ENCODE assay signal across 8 cellular contexts in genomic region chr6:166588691-166589333, GRCh38. TPM values are rescaled to one million over a fixed set of nuclear protein-coding genes. Genes with fewer than 3 reads are reported as not detected.
A peak's percentile ranks its signal among the peaks of the same experiment; 100 is the strongest.
DNase-seq lines count a peak whose midpoint lies in the region; ATAC-seq and TF ChIP-seq lines count a peak whose summit lies in the region.

No MANE protein-coding gene starts in this region.

- TF ChIP-seq CTCF in RWPE2 (IDR thresholded peaks at IDR 0.05; ENCODE audit: poor library complexity, severe bottlenecking): no peak
- TF ChIP-seq CTCF in lower lobe of right lung (IDR thresholded peaks at IDR 0.05): no peak

- H3K36me3 ChIP-seq in RWPE2 (ENCODE audit: low read depth): no peaks in the 10 kb centered on the region
- no peaks in the 10 kb centered on the region for H3K36me3 ChIP-seq in lower lobe of right lung

- ATAC-seq in GM21737 (IDR thresholded peaks at IDR 0.05; ENCODE audit: unreplicated experiment) (peak; percentile 25), RWPE2 (ENCODE audit: low read depth) (peak; percentile 51), lower lobe of right lung (peak; percentile 44 to 61), HG03108 (IDR thresholded peaks at IDR 0.05; ENCODE audit: unreplicated experiment) (no peak)

- H3K27ac ChIP-seq in RWPE2 (ENCODE audit: poor library complexity, severe bottlenecking) (peak overlapping the region; percentile 15), lower lobe of right lung (no peak overlapping the region)

- H3K4me3 ChIP-seq in RWPE2 (ENCODE audit: severe bottlenecking): no peak overlapping the region
- no peak overlapping the region for H3K4me3 ChIP-seq in lower lobe of right lung

- no peaks in the 10 kb centered on the region for H3K9me3 ChIP-seq in RWPE2 (ENCODE audit: severe bottlenecking)
- H3K9me3 ChIP-seq in lower lobe of right lung: no peaks in the 10 kb centered on the region

- H3K27me3 ChIP-seq in RWPE2 (ENCODE audit: insufficient read depth, poor library complexity, severe bottlenecking) (no peaks in the 10 kb centered on the region), lower lobe of right lung (ENCODE audit: low read depth) (no peaks in the 10 kb centered on the region)

- intact Hi-C loops in lower lobe of right lung (cut with DNase I): no loop called here

- peak; percentile 38 for DNase-seq in Daoy (ENCODE audit: low read depth)
- no peak for DNase-seq in RWPE2 (ENCODE audit: low spot score)
- no peak for DNase-seq in lower lobe of right lung
- DNase-seq in islet precursor cell: no peak
- DNase-seq in foreskin melanocyte: no peak
- DNase-seq in NCI-H1436 treated with DMSO at 0.1 percent for 48 hours (lab: John Stamatoyannopoulos, UW): no peak

- H3K4me1 ChIP-seq in RWPE2 (ENCODE audit: insufficient read depth, poor library complexity, severe bottlenecking) (peaks cover 22% of the 10 kb centered on the region), lower lobe of right lung (peaks cover 30% of the 10 kb centered on the region)

RNA-seq across cellular contexts. Expression of gene RAMACL, which starts 2.3 kb away (rescaled TPM):
- 0.34 and 0.86 TPM in 2 replicates for total RNA-seq in Daoy (2014; rRNA removed; shearing (Covaris generic))
- 6.6 TPM for total RNA-seq in lower lobe of right lung

RNA-seq across cellular contexts. Expression of gene RPS6KA2, which starts 38.2 kb away (rescaled TPM):
- total RNA-seq in Daoy (2014; rRNA removed; shearing (Covaris generic)): 5.5 and 6.7 TPM in 2 replicates
- 102 TPM for total RNA-seq in lower lobe of right lung

Comparison
In these comparisons a context has a peak if more than half of its experiments do, and no peak if none do; other contexts are left out.
1. RNA of gene RPS6KA2, which starts 38.2 kb away (total RNA-seq): 102 TPM in lower lobe of right lung (single experiment); 5.5 to 6.7 TPM in Daoy; every median in the first group is over 10 times any median in the second.